Comparison of ENCODE assay signal across 22 cellular contexts in genomic region chr18:58878640-58879039, GRCh38.
"Had no signal": no experiment of that assay in that cellular context is flagged by ENCODE, and none has a peak within 500 bp of the region (broad histone marks: within the 10 kb centered on the region; RNA-seq: fewer than 3 reads in every experiment).

No MANE protein-coding gene starts in this region.

- H3K4me3 Mint-ChIP-seq: activated CD8-positive, alpha-beta T cell treated with anti-CD3 and anti-CD28 coated beads for 36 hours; activated naive CD4-positive, alpha-beta T cell treated with anti-CD3 and anti-CD28 coated beads, Interleukin-2, amount 10 ng/mL, durations not matched to agents 7 days and 5 days; activated naive CD8-positive, alpha-beta T cell treated with anti-CD3 and anti-CD28 coated beads for 36 hours; activated T-cell treated with anti-CD3 and anti-CD28 coated beads, Interleukin-2, amount 50 U/mL, for 72 hours had no signal

- H3K36me3 Mint-ChIP-seq: activated naive CD4-positive, alpha-beta T cell treated with anti-CD3 and anti-CD28 coated beads, Interleukin-2, amount 10 ng/mL, durations not matched to agents 7 days and 5 days; activated naive CD8-positive, alpha-beta T cell treated with anti-CD3 and anti-CD28 coated beads for 36 hours had no signal

- H3K4me1 Mint-ChIP-seq: activated naive CD4-positive, alpha-beta T cell treated with anti-CD3 and anti-CD28 coated beads, Interleukin-2, amount 10 ng/mL, durations not matched to agents 7 days and 5 days; activated naive CD8-positive, alpha-beta T cell treated with anti-CD3 and anti-CD28 coated beads for 36 hours had no signal

- H3K9ac ChIP-seq: SK-N-SH had no signal

- H3K27ac Mint-ChIP-seq: activated CD8-positive, alpha-beta T cell treated with anti-CD3 and anti-CD28 coated beads for 36 hours; activated naive CD4-positive, alpha-beta T cell treated with anti-CD3 and anti-CD28 coated beads, Interleukin-2, amount 10 ng/mL, durations not matched to agents 7 days and 5 days; activated naive CD8-positive, alpha-beta T cell treated with anti-CD3 and anti-CD28 coated beads for 36 hours; activated T-cell treated with anti-CD3 and anti-CD28 coated beads, Interleukin-2, amount 50 U/mL, for 72 hours; activated T-helper 2 cell treated with anti-CD3 and anti-CD28 coated beads, Interferon-gamma antibody, Interleukin-2, Interleukin-4, amounts not matched to agents 10 μg/mL and 5 μg/mL and 100 μg/mL, durations not matched to agents 14 hours and 24 hours and 36 hours had no signal

- H3K9me3 Mint-ChIP-seq: activated CD8-positive, alpha-beta T cell treated with anti-CD3 and anti-CD28 coated beads for 36 hours; activated naive CD4-positive, alpha-beta T cell treated with anti-CD3 and anti-CD28 coated beads, Interleukin-2, amount 10 ng/mL, durations not matched to agents 7 days and 5 days; activated naive CD8-positive, alpha-beta T cell treated with anti-CD3 and anti-CD28 coated beads for 36 hours; activated T-cell treated with anti-CD3 and anti-CD28 coated beads, Interleukin-2, amount 50 U/mL, for 72 hours; activated T-helper 2 cell treated with anti-CD3 and anti-CD28 coated beads, Interferon-gamma antibody, Interleukin-2, Interleukin-4, amounts not matched to agents 10 μg/mL and 5 μg/mL and 100 μg/mL, durations not matched to agents 14 hours and 24 hours and 36 hours had no signal

- H3K4me2 ChIP-seq: SK-N-SH had no signal

- H3K27ac ChIP-seq: WERI-Rb-1 had no signal

- DNase-seq: activated CD4-positive, alpha-beta T cell treated with anti-CD3 and anti-CD28 coated beads for 4 hours; activated CD8-positive, alpha-beta memory T cell treated with anti-CD3 and anti-CD28 coated beads, Interleukin-2, amount 50 U/mL, for 4 hours; activated CD8-positive, alpha-beta T cell treated with anti-CD3 and anti-CD28 coated beads for 36 hours; activated gamma-delta T cell treated with Interleukin-2 at 50 U/mL for 16 hours; activated naive CD4-positive, alpha-beta T cell treated with anti-CD3 and anti-CD28 coated beads, Interleukin-2, amount 10 ng/mL, durations not matched to agents 7 days and 5 days; activated naive CD8-positive, alpha-beta T cell treated with anti-CD3 and anti-CD28 coated beads for 36 hours; activated T-cell treated with anti-CD3 and anti-CD28 coated beads, Interleukin-2, amount 50 U/mL, for 72 hours; central memory CD4-positive, alpha-beta T cell; NCI-H1048; NCI-H2029; NCI-H2107; NCI-H345; NCI-H510A; NCI-H526 treated with DMSO at 0.1 percent for 48 hours; NCI-H82; SIG-M5; SK-N-SH; T-helper 1 cell; WERI-Rb-1 had no signal

- ATAC-seq: activated CD4-positive, CD25-positive, alpha-beta regulatory T cell treated with anti-CD3 and anti-CD28 coated beads, Interleukin-2, amount 50 U/mL, for 24 hours; activated CD8-positive, alpha-beta T cell treated with anti-CD3 and anti-CD28 coated beads for 36 hours; activated T-cell treated with anti-CD3 and anti-CD28 coated beads, Interleukin-2, amount 50 U/mL, for 72 hours had no signal

- H3K9me3 ChIP-seq: SK-N-SH had no signal

- FAIRE-seq: bronchial epithelial cell had no signal
